In the genomic region with DNA sequence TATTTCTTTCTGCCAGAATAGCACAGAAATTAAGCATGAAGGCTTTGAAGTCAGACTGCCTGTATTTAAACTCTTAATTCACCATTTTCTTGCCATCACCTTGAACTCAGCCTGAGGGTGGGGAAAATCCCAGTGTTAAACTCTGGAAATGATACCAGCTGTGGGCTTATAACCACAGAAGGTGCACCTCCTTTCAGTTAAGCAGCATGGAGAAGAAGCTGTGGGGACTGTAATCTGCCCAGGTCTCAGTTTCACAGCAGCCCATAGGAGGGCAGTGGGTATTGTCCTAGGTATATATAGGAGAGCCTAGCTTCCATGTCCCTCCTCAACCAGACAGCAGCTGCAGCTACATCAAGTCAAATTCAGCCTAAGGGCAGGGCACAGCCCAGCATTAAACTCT, we compare ENCODE assay signal across 25 cellular contexts.
DNase-seq lines count a peak whose midpoint lies in the region; ATAC-seq and TF ChIP-seq lines count a peak whose summit lies in the region.
"Had no signal": no experiment of that assay in that cellular context is flagged by ENCODE, and none has a peak within 500 bp of the region (broad histone marks: within the 10 kb centered on the region; RNA-seq: fewer than 3 reads in every experiment).

No MANE protein-coding gene starts in this region.

- ATAC-seq in GM19452 (IDR thresholded peaks at IDR 0.05; ENCODE audit: unreplicated experiment) (peak; percentile 63), HG02642 (IDR thresholded peaks at IDR 0.05; ENCODE audit: poor library complexity, unreplicated experiment) (peak; percentile 56), HG03432 (IDR thresholded peaks at IDR 0.05; ENCODE audit: unreplicated experiment) (peak; percentile 44)
- ATAC-seq: GM23338 had no signal

- H3K4me3 ChIP-seq in GM12865 (ENCODE audit: low read depth, low read length) = no peak overlapping the region
- H3K4me3 ChIP-seq: GM23338, SJSA1 had no signal

- peak; percentile 11 for DNase-seq in GM12865 (ENCODE audit: low read depth)
- no peak for DNase-seq in AG20443 (ENCODE audit: low spot score)
- no peak for DNase-seq in NCI-H2029 (lab: John Stamatoyannopoulos, UW)
- no peak for DNase-seq in NCI-H1930 (lab: John Stamatoyannopoulos, UW)
- DNase-seq: 8988T, ACHN, Calu3, DMS79 treated with DMSO at 0.1 percent for 48 hours, GF-D8, H9, NCI-H1092 treated with DMSO at 0.1 percent for 48 hours, NCI-H1436, NCI-H187, NCI-H2107, NCI-H446, NCI-H524 treated with DMSO at 0.1 percent for 48 hours, NCI-H774, Right ventricle myocardium superior, RPMI8226, T-helper 2 cell had no signal

- no peak for TF ChIP-seq CTCF in GM12865 (IDR thresholded peaks at IDR 0.05; ENCODE audit: insufficient read depth, low read depth, low read length, missing control alignments)
